Comparison of ENCODE assay signal across 1 cellular context in genomic region chr5:1004598-1005361, GRCh38.
TF ChIP-seq lines count a peak whose summit lies in the region.

No MANE protein-coding gene starts in this region.

TF ChIP-seq in K562, 482 proteins besides CTCF, POLR2A, EP300 and RAD21 (continued from another document and continues in another):
- TF ChIP-seq BCLAF1 (IDR thresholded peaks at IDR 0.05; ENCODE audit: borderline replicate concordance in 1 of 2, control insufficient read depth in 1 of 2, low read depth in 2 of 2, low read length in 1 of 2) (no peak), PHTF2 (CRISPR knock-in tag; IDR thresholded peaks at IDR 0.05) (no peak), ZNF551 (CRISPR knock-in tag; IDR thresholded peaks at IDR 0.05) (no peak), TEAD4 (IDR thresholded peaks at IDR 0.05; ENCODE audit: low read length) (no peak), TEAD4 (CRISPR knock-in tag; IDR thresholded peaks at IDR 0.05; ENCODE audit: borderline replicate concordance) (no peak), OTX1 (CRISPR knock-in tag; IDR thresholded peaks at IDR 0.05) (no peak), SMARCC2 (IDR thresholded peaks at IDR 0.05; ENCODE audit: low read depth) (no peak; the same call in 1 of the 2 replicates), KLF13 (tag; IDR thresholded peaks at IDR 0.05; ENCODE audit: borderline replicate concordance, low read depth) (no peak), MYC (IDR thresholded peaks at IDR 0.05; ENCODE audit: low read depth, low read length) (peak; percentile 3), MYC (CRISPR knock-in tag; IDR thresholded peaks at IDR 0.05; ENCODE audit: borderline replicate concordance, low read depth) (no peak), TRIM24 (IDR thresholded peaks at IDR 0.05) (no peak), E2F6 (IDR thresholded peaks at IDR 0.05; ENCODE audit: borderline replicate concordance in 1 of 2, extremely low read depth in 1 of 2, insufficient read depth in 1 of 2, insufficient read length in 1 of 2, low read depth in 1 of 2, low read length in 1 of 2, poor library complexity in 1 of 2, severe bottlenecking in 1 of 2) (peak in 1 of 2 experiments; percentile 75), CREB3L1 (IDR thresholded peaks at IDR 0.05; ENCODE audit: borderline replicate concordance, low read depth) (no peak), PHF21A (IDR thresholded peaks at IDR 0.05; ENCODE audit: borderline replicate concordance, low read depth) (peak; percentile 38; the same call in 1 of the 2 replicates), KDM2B (CRISPR knock-in tag; IDR thresholded peaks at IDR 0.05) (no peak), ATF2 (CRISPR knock-in tag; IDR thresholded peaks at IDR 0.05) (no peak), ZNF384 (IDR thresholded peaks at IDR 0.05; ENCODE audit: low read depth, low read length) (no peak), ZNF324 (CRISPR knock-in tag; IDR thresholded peaks at IDR 0.05) (no peak), TFAP4 (CRISPR knock-in tag; IDR thresholded peaks at IDR 0.05; ENCODE audit: borderline replicate concordance) (peak; percentile 4; the same call in 1 of the 2 replicates), CBX1 (IDR thresholded peaks at IDR 0.05; ENCODE audit: low read depth) (0 out of 2 replicates have a peak, but pooled peaks have one; percentile 43), MNT (conservative IDR thresholded peaks at IDR 0.05) (peak in 1 of 2 experiments; percentile 26; a peak in 1 of 4 replicates), HMGN3 (IDR thresholded peaks at IDR 0.05; ENCODE audit: borderline replicate concordance, extremely low read depth, insufficient read length, low read depth, low read length) (peak; percentile 73), KLF1 (tag; IDR thresholded peaks at IDR 0.05) (peak; percentile 71), GTF3C2 (IDR thresholded peaks at IDR 0.05; ENCODE audit: borderline replicate concordance, extremely low read depth, insufficient read length) (no peak), RBM22 (IDR thresholded peaks at IDR 0.05; ENCODE audit: low read depth, low read length, poor library complexity, severe bottlenecking) (no peak), KDM5B (IDR thresholded peaks at IDR 0.05; ENCODE audit: insufficient replicate concordance, low read depth, low read length) (no peak), ELK1 (CRISPR knock-in tag; IDR thresholded peaks at IDR 0.05) (no peak), SOX6 (IDR thresholded peaks at IDR 0.05) (0 out of 2 replicates have a peak, but pooled peaks have one; percentile 22), CREM (IDR thresholded peaks at IDR 0.05; ENCODE audit: low read depth) (0 out of 2 replicates have a peak, but pooled peaks have one; percentile 24), ZNF232 (CRISPR knock-in tag; IDR thresholded peaks at IDR 0.05) (no peak), ZNF134 (CRISPR knock-in tag; conservative IDR thresholded peaks at IDR 0.05) (no peak), MXD1 (CRISPR knock-in tag; IDR thresholded peaks at IDR 0.05; ENCODE audit: borderline replicate concordance, poor library complexity, severe bottlenecking) (no peak), MYBL2 (IDR thresholded peaks at IDR 0.05; ENCODE audit: low read depth) (peak; percentile 52; the same call in 1 of the 2 replicates), MYBL2 (CRISPR knock-in tag; IDR thresholded peaks at IDR 0.05; ENCODE audit: borderline replicate concordance) (no peak), ZC3H8 (IDR thresholded peaks at IDR 0.05) (no peak), EGR1 (conservative IDR thresholded peaks at IDR 0.05) (no peak; the same call in 1 of the 2 replicates), ZBTB7A (IDR thresholded peaks at IDR 0.05; ENCODE audit: borderline replicate concordance, control insufficient read depth, low read depth, low read length) (peak; percentile 61; the same call in 1 of the 2 replicates), AFF4 (CRISPR knock-in tag; IDR thresholded peaks at IDR 0.05) (no peak), JUND (IDR thresholded peaks at IDR 0.05; ENCODE audit: borderline replicate concordance, low read depth, low read length) (0 out of 2 replicates have a peak, but pooled peaks have one; percentile 16), JUND (tag; IDR thresholded peaks at IDR 0.05; ENCODE audit: borderline replicate concordance, low read depth, low read length) (no peak; the same call in 2 of the 3 replicates), ZNF830 (CRISPR knock-in tag; IDR thresholded peaks at IDR 0.05) (no peak)
